In genomic region chr1:17053071-17053684, GRCh38 we compare ENCODE assay signal across 8 cellular contexts. TPM values are rescaled to one million over a fixed set of nuclear protein-coding genes. Genes with fewer than 3 reads are reported as not detected.
DNase-seq lines count a peak whose midpoint lies in the region; ATAC-seq, FAIRE-seq and TF ChIP-seq lines count a peak whose summit lies in the region.

No MANE protein-coding gene starts in this region.

- H3K9me3 ChIP-seq in endothelial cell of umbilical vein (replicated peaks; ENCODE audit: control insufficient read depth, insufficient read depth, low read length) (no peaks in the 10 kb centered on the region), pancreas (no peaks in the 10 kb centered on the region)

- H3K9me1 ChIP-seq in endothelial cell of umbilical vein (replicated peaks; ENCODE audit: control insufficient read depth, extremely low read depth, insufficient read depth, low read length), result no peaks in the 10 kb centered on the region

- CTCF ChIA-PET in endothelial cell of umbilical vein (lab: Charles Lee), result no interaction called here

- H3K4me1 ChIP-seq in endothelial cell of umbilical vein (ENCODE audit: control insufficient read depth, extremely low read depth, insufficient read depth, low read length) (peaks cover 8% of the 10 kb centered on the region), pancreas (peaks cover 7 to 18% (median 16%) of the 10 kb centered on the region in 3 donors)

- FAIRE-seq in endothelial cell of umbilical vein (lab: Jason Lieb, UNC) (peak; percentile 43), pancreas (lab: Jason Lieb, UNC) (no peak)

- intact Hi-C loops in endothelial cell of umbilical vein (cut with micrococcal nuclease), result loop anchor here (5.0 to 10.0 kb wide), 2 partner anchors 141 to 382 kb away; partner anchors contain the start of gene RCC2
- intact Hi-C loops in pancreas (cut with DNase I), result no loop called here

- peak overlapping the region; percentile 62 for H3K27ac ChIP-seq in endothelial cell of umbilical vein (ENCODE audit: insufficient read depth, low read depth, low read length)
- peak overlapping the region; percentile 60 to 90 (median 80) for H3K27ac ChIP-seq in pancreas

- WGBS in pancreas, 2 donors, result 2% methylated on average over 12 of the region's 12 CpGs

- no peaks in the 10 kb centered on the region for H3K27me3 ChIP-seq in endothelial cell of umbilical vein (ENCODE audit: control insufficient read depth in 2 of 2, insufficient read depth in 2 of 2, low read length in 2 of 2)
- no peaks in the 10 kb centered on the region for H3K27me3 ChIP-seq in pancreas

- H3K79me2 ChIP-seq in endothelial cell of umbilical vein (ENCODE audit: control insufficient read depth, insufficient read depth, low read length), result peaks cover 35% of the 10 kb centered on the region

- POLR2A ChIA-PET in endothelial cell of umbilical vein (lab: Charles Lee), result no interaction called here

- DNase-seq in D341Med (ENCODE audit: low spot score), result peak; percentile 8
- DNase-seq in OCI-M1 (lab: John Stamatoyannopoulos, UW), result peak; percentile 36
- peak; percentile 24 for DNase-seq in endothelial cell of umbilical vein (ENCODE audit: low read depth, low spot score)
- DNase-seq in pancreas, result peak in 1 of 6 donors; percentile 41
- no peak for DNase-seq in left lobe of liver (ENCODE audit: low spot score)
- no peak for DNase-seq in NCI-H2107 treated with DMSO at 0.1 percent for 48 hours (lab: John Stamatoyannopoulos, UW; ENCODE audit: unreplicated experiment)
- no peak for DNase-seq in activated CD8-positive, alpha-beta memory T cell treated with anti-CD3 and anti-CD28 coated beads, Interleukin-2, amount 50 U/mL, for 4 hours

- peak overlapping the region; percentile 77 for H3K9ac ChIP-seq in endothelial cell of umbilical vein (replicated peaks; ENCODE audit: extremely low read depth, insufficient read depth, low read length)

- H4K20me1 ChIP-seq in endothelial cell of umbilical vein (replicated peaks; ENCODE audit: control insufficient read depth, extremely low read depth, insufficient read depth, low read length), result no peaks in the 10 kb centered on the region

- dilution Hi-C loops in endothelial cell of umbilical vein (cut with MboI; ENCODE audit: extremely low pct_ligation_motif_present, low sequenced_read_pairs), result no loop called here

- peak overlapping the region; percentile 14 for H2AFZ ChIP-seq in endothelial cell of umbilical vein (ENCODE audit: low read depth, low read length)

- H3K4me2 ChIP-seq in endothelial cell of umbilical vein (ENCODE audit: insufficient read depth, low read length), result peak overlapping the region; percentile 91

- TF ChIP-seq CTCF in endothelial cell of umbilical vein (IDR thresholded peaks at IDR 0.05; ENCODE audit: extremely low read depth in 1 of 2, insufficient read depth in 1 of 2, low read depth in 1 of 2, low read length in 2 of 2) (no peak), pancreas (IDR thresholded peaks at IDR 0.05) (no peak)

- no TSS peak for BruUV-seq in endothelial cell of umbilical vein (replicated peaks; lab: Mats Ljungman, UMichigan)

- H3K36me3 ChIP-seq in endothelial cell of umbilical vein (ENCODE audit: control insufficient read depth in 2 of 2, extremely low read depth in 1 of 2, insufficient read depth in 2 of 2, low read length in 2 of 2) (peaks cover 0 to 7% of the 10 kb centered on the region in 2 experiments), pancreas (peaks cover 0 to 5% (median 0%) of the 10 kb centered on the region in 3 donors)

- peak in 3 of 4 donors; percentile 1 to 3 (median 2) for ATAC-seq in pancreas
- ATAC-seq in left lobe of liver, result no peak
- ATAC-seq in HG02970 (IDR thresholded peaks at IDR 0.05; ENCODE audit: low FRiP score, unreplicated experiment), result no peak

- no peak for TF ChIP-seq POLR2A in endothelial cell of umbilical vein (IDR thresholded peaks at IDR 0.05; ENCODE audit: low read depth, low read length)

- H3K4me3 ChIP-seq in endothelial cell of umbilical vein (replicated peaks in 1 of 3; ENCODE audit: insufficient read depth in 1 of 3, low read depth in 1 of 3, low read length in 3 of 3) (peak overlapping the region; percentile 67 to 85 (median 83)), pancreas (peak overlapping the region; percentile 49 to 82 (median 58))

TF ChIP-seq in endothelial cell of umbilical vein, 7 proteins besides CTCF, POLR2A, EP300 and RAD21:
- TF ChIP-seq GATA2 (IDR thresholded peaks at IDR 0.05; ENCODE audit: insufficient read depth, insufficient read length, low read depth, low read length) (no peak), POLR2AphosphoS5 (IDR thresholded peaks at IDR 0.05; ENCODE audit: insufficient read depth, low read depth, low read length) (no peak), FOS (IDR thresholded peaks at IDR 0.05; ENCODE audit: borderline replicate concordance, insufficient read depth, low read length) (no peak), MYC (IDR thresholded peaks at IDR 0.05; ENCODE audit: low read depth, low read length) (no peak), EZH2 (IDR thresholded peaks at IDR 0.05; ENCODE audit: borderline replicate concordance, low read depth, low read length, severe bottlenecking) (no peak), JUN (IDR thresholded peaks at IDR 0.05; ENCODE audit: borderline replicate concordance, insufficient read depth, insufficient read length, low read depth) (no peak), MAX (IDR thresholded peaks at IDR 0.05; ENCODE audit: insufficient read depth, insufficient read length) (no peak)

RNA-seq across cellular contexts. Expression of gene SDHB, which starts 0.7 kb away (rescaled TPM):
- 90.3 and 96.2 TPM in 2 replicates for total RNA-seq in endothelial cell of umbilical vein
- 86.8 and 98.1 TPM in 2 replicates for polyA plus RNA-seq in endothelial cell of umbilical vein
- polyA plus RNA-seq in endothelial cell of umbilical vein (2011; cell fraction: cytosol; rRNA removed), result 136 and 140 TPM in 2 replicates
- 67.8 and 75.1 TPM in 2 replicates for polyA plus RNA-seq in endothelial cell of umbilical vein (2011; cell fraction: nucleus; rRNA removed)
- polyA plus RNA-seq in endothelial cell of umbilical vein (2012), result 88.0 and 130 TPM in 2 replicates
- 93.5 and 101 TPM in 2 replicates for polyA minus RNA-seq in endothelial cell of umbilical vein
- 107 TPM for polyA minus RNA-seq in endothelial cell of umbilical vein (2011; cell fraction: cytosol; rRNA and poly(A)+ RNA removed)
- 34.3 and 59.1 TPM in 2 replicates for polyA minus RNA-seq in endothelial cell of umbilical vein (2011; cell fraction: nucleus; rRNA and poly(A)+ RNA removed)
- 10 to 100 TPM; 37.5 to 50.7 (median 44.7) TPM for total RNA-seq in pancreas
- 10 to 100 TPM; 28.5 to 50.8 TPM for polyA plus RNA-seq in pancreas
- total RNA-seq in left lobe of liver, result 140 TPM

RNA-seq across cellular contexts. Expression of gene ATP13A2, which starts 41.5 kb away (rescaled TPM):
- total RNA-seq in endothelial cell of umbilical vein, result 44.9 and 52.3 TPM in 2 replicates
- polyA plus RNA-seq in endothelial cell of umbilical vein, result 60.6 and 76.2 TPM in 2 replicates
- polyA plus RNA-seq in endothelial cell of umbilical vein (2011; cell fraction: cytosol; rRNA removed), result 37.5 and 49.2 TPM in 2 replicates
- polyA plus RNA-seq in endothelial cell of umbilical vein (2011; cell fraction: nucleus; rRNA removed), result 45.9 and 59.4 TPM in 2 replicates
- 39.3 and 54.0 TPM in 2 replicates for polyA plus RNA-seq in endothelial cell of umbilical vein (2012)
- 71.4 and 71.6 TPM in 2 replicates for polyA minus RNA-seq in endothelial cell of umbilical vein
- 15.1 TPM for polyA minus RNA-seq in endothelial cell of umbilical vein (2011; cell fraction: cytosol; rRNA and poly(A)+ RNA removed)
- polyA minus RNA-seq in endothelial cell of umbilical vein (2011; cell fraction: nucleus; rRNA and poly(A)+ RNA removed), result 25.1 and 38.6 TPM in 2 replicates
- total RNA-seq in pancreas, result 10 to 100 TPM; 44.0 to 64.1 (median 52.6) TPM
- 10 to 100 TPM; 33.2 to 38.0 TPM for polyA plus RNA-seq in pancreas
- total RNA-seq in left lobe of liver, result 10.3 TPM

Comparison
In these comparisons a context has a peak if more than half of its experiments do, and no peak if none do; other contexts are left out.
1. DNase-seq: peak in D341Med (single experiment), OCI-M1 (single experiment) and endothelial cell of umbilical vein (single experiment); none in left lobe of liver (single experiment), NCI-H2107 treated with DMSO at 0.1 percent for 48 hours (single experiment) and activated CD8-positive, alpha-beta memory T cell treated with anti-CD3 and anti-CD28 coated beads, Interleukin-2, amount 50 U/mL, for 4 hours (single experiment).
2. ATAC-seq: peak in pancreas (3 of 4); none in left lobe of liver (single experiment) and HG02970 (single experiment).